8 cellular contexts compared by ENCODE assay signal in the genomic region with DNA sequence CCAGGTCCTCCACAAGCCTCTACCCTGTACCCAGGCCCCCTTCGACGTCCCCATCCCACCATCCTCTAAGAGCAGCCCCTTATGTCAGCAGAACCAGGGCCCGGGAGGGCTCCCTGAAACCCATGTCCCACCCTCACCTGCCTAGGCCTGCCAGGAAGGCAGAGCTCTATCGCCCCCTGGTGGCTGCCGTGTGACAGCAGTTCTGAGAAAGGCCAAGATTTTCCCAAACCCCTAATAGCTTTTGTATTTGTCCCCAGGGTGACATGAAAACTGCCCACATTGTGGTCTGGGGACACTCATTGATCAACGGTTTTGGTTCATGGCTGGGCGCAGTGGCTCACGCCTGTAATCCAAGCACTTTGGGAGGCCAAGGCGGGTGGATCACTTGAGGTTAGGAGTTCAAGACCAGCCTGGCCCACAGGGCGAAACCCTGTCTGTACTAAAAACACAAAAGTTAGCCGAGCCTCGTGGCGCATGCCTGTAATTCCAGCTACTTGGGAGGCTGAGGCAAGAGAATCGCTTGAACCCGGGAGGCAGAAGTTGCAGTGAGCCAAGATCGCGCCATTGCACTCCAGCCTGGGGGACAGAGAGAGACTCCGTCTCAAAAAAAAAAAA. TPM values are rescaled to one million over a fixed set of nuclear protein-coding genes. Genes with fewer than 3 reads are reported as not detected.
DNase-seq lines count a peak whose midpoint lies in the region; ATAC-seq, FAIRE-seq and TF ChIP-seq lines count a peak whose summit lies in the region.
"Not testable (repeated sequence)": the region's sequence is repeated elsewhere in the genome, so short reads cannot be mapped to it uniquely, and the experiment has no call there.

No MANE protein-coding gene starts in this region.

- not testable (repeated sequence) for H3K4me1 Mint-ChIP-seq in brain

- ATAC-seq in heart right ventricle: peak; percentile 36 to 63 (median 52)
- peak; percentile 73 to 88 (median 78) for ATAC-seq in pancreas

- H3K27me3 Mint-ChIP-seq in brain: not testable (repeated sequence)

- DNase-seq in DMS 273 (lab: John Stamatoyannopoulos, UW; ENCODE audit: unreplicated experiment): peak; percentile 89
- DNase-seq in HuH-7 (ENCODE audit: low spot score): peak; percentile 91
- DNase-seq in NOMO-1 (lab: John Stamatoyannopoulos, UW; ENCODE audit: unreplicated experiment in 2 of 2): peak; percentile 28 to 47
- DNase-seq in activated CD4-positive, alpha-beta T cell treated with anti-CD3 and anti-CD28 coated beads for 48 hours: peak; percentile 85
- peak; percentile 67 to 77 for DNase-seq in heart right ventricle
- peak in 5 of 6 donors; percentile 44 to 97 (median 70) for DNase-seq in pancreas
- DNase-seq in stimulated activated naive CD4-positive, alpha-beta T cell treated with Interleukin-2 at 50 U/mL for 16 hours (lab: John Stamatoyannopoulos, UW): peak; percentile 61

- intact Hi-C loops in heart right ventricle (cut with DNase I): loop anchor here in 6 of 10 donors (1.0 to 10.0 kb wide), 6 partner anchors 29 to 270 kb away; partner anchors contain the start of gene ARHGEF16 (in 1 of the 6)
- intact Hi-C loops in pancreas (cut with DNase I): loop anchor here in 1 of 3 donors (5.0 kb wide), 1 partner anchor 232 kb away; no protein-coding TSS in a partner anchor

- H3K27me3 ChIP-seq in heart right ventricle: peaks cover 0 to 22% (median 10%) of the 10 kb centered on the region in 7 donors
- H3K27me3 ChIP-seq in pancreas: not testable (repeated sequence)

- not testable (repeated sequence) for H3K9me3 ChIP-seq in heart right ventricle, pancreas

- peaks cover 0 to 11% (median under 1%) of the 10 kb centered on the region in 9 donors for H3K4me1 ChIP-seq in heart right ventricle
- H3K4me1 ChIP-seq in pancreas: not testable (repeated sequence)

- WGBS in heart right ventricle, 2 donors: 39% methylated on average over 18 of the region's 18 CpGs
- 31 to 36% methylated on average over 18 of the region's 18 CpGs for WGBS in pancreas, 2 donors

- not testable (repeated sequence) for H3K36me3 ChIP-seq in heart right ventricle, pancreas

- H3K4me3 Mint-ChIP-seq in brain: not testable (repeated sequence)

- H3K27ac ChIP-seq in heart right ventricle, pancreas: not testable (repeated sequence)

- not testable (repeated sequence) for H3K9me3 Mint-ChIP-seq in brain

- FAIRE-seq in pancreas (lab: Jason Lieb, UNC): not testable (repeated sequence)

- not testable (repeated sequence) for H3K4me3 ChIP-seq in heart right ventricle, pancreas

- H3K27ac Mint-ChIP-seq in brain: peak overlapping the region in 4 of 5 experiments; percentile 32 to 62 (median 48)

- TF ChIP-seq CTCF in brain (conservative IDR thresholded peaks at IDR 0.05): peak; percentile 89 to 95
- peak; percentile 90 to 96 (median 94) for TF ChIP-seq CTCF in heart right ventricle (IDR thresholded peaks at IDR 0.05)
- peak; percentile 88 to 97 (median 92) for TF ChIP-seq CTCF in pancreas (IDR thresholded peaks at IDR 0.05)

- not testable (repeated sequence) for H3K36me3 Mint-ChIP-seq in brain

RNA-seq across cellular contexts. Expression of gene CCDC27, which starts 27.7 kb away (rescaled TPM):
- polyA plus RNA-seq in brain (ENCODE audit: insufficient read depth, low read depth, low replicate concordance) (0.12 TPM), heart right ventricle (under 1 TPM in 1 of 2 donors, not detected in 1; 0.03 TPM), pancreas (not detected)
- total RNA-seq in heart right ventricle (not detected), pancreas (under 1 TPM in 1 of 6 donors, not detected in 5; 0.04 TPM)

RNA-seq across cellular contexts. Expression of gene SMIM1, which starts 48.0 kb away (rescaled TPM):
- polyA plus RNA-seq in brain (ENCODE audit: insufficient read depth, low read depth, low replicate concordance) (5.6 TPM), heart right ventricle (10 to 100 TPM in 1 of 2 donors, 1 to 10 TPM in 1; 4.0 to 33.9 TPM), pancreas (10 to 100 TPM; 10.3 to 15.1 TPM)
- total RNA-seq in heart right ventricle (10 to 100 TPM in 5 of 10 donors, 1 to 10 TPM in 5; 6.2 to 24.5 (median 9.7) TPM), pancreas (1 to 10 TPM; 3.1 to 6.8 (median 5.8) TPM)

Comparison
In these comparisons a context has a peak if more than half of its experiments do, and no peak if none do; other contexts are left out.
1. DNase-seq: peak in every context shown above with its lines; median percentile 91 in HuH-7; 89 in DMS 273; 85 in activated CD4-positive, alpha-beta T cell treated with anti-CD3 and anti-CD28 coated beads for 48 hours; 72 in heart right ventricle; 70 in pancreas; 61 in stimulated activated naive CD4-positive, alpha-beta T cell treated with Interleukin-2 at 50 U/mL for 16 hours; 38 in NOMO-1.